Comparison of ENCODE assay signal across 8 cellular contexts in genomic region chr1:206663832-206664652, GRCh38. TPM values are rescaled to one million over a fixed set of nuclear protein-coding genes. Genes with fewer than 3 reads are reported as not detected.
DNase-seq lines count a peak whose midpoint lies in the region; ATAC-seq and TF ChIP-seq lines count a peak whose summit lies in the region.

No MANE protein-coding gene starts in this region.

- no peaks in the 10 kb centered on the region for H4K20me1 ChIP-seq in OCI-LY3 (ENCODE audit: insufficient read depth, low read length)
- H4K20me1 ChIP-seq in fibroblast of lung (ENCODE audit: control insufficient read depth, extremely low read depth, insufficient read depth, low read length): no peaks in the 10 kb centered on the region

- no peaks in the 10 kb centered on the region for H3K79me2 ChIP-seq in OCI-LY3 (ENCODE audit: low read length)
- no peaks in the 10 kb centered on the region for H3K79me2 ChIP-seq in fibroblast of lung (ENCODE audit: control insufficient read depth, insufficient read depth, low read length)

- DNase-seq in activated gamma-delta T cell treated with Interleukin-2 at 50 U/mL for 16 hours (peak; percentile 76), activated gamma-delta T cell (lab: John Stamatoyannopoulos, UW) (no peak), HuH-7 (ENCODE audit: low spot score) (peak; percentile 62), activated T-cell treated with anti-CD3 and anti-CD28 coated beads for 1 hour (ENCODE audit: low read depth) (peak; percentile 64), fibroblast of lung (ENCODE audit: low read depth in 2 of 2) (peak; percentile 42 to 75)
- peak; percentile 74 for DNase-seq in natural killer cell treated with Interleukin-12 subunit alpha and Interleukin-12 subunit beta and Interleukin-15 and Interleukin-18, amount 100 ng/mL, for 72 hours (ENCODE audit: low spot score)
- peak; percentile 74 to 80 for DNase-seq in stimulated activated naive CD8-positive, alpha-beta T cell treated with anti-CD3 and anti-CD28 coated beads, Interleukin-15, amount 100 ng/mL, for 72 hours

- peak overlapping the region; percentile 38 for H3K9ac ChIP-seq in OCI-LY3 (ENCODE audit: low read length)
- no peak overlapping the region for H3K9ac ChIP-seq in fibroblast of lung (ENCODE audit: insufficient read depth, low read length)

- H3K9me3 ChIP-seq in OCI-LY3 (ENCODE audit: insufficient read depth, low read length) (no peaks in the 10 kb centered on the region), fibroblast of lung (ENCODE audit: control insufficient read depth, insufficient read depth, low read depth, low read length) (no peaks in the 10 kb centered on the region)

- peak overlapping the region; percentile 92 for H3K4me2 ChIP-seq in OCI-LY3 (ENCODE audit: low read length)
- peak overlapping the region; percentile 54 for H3K4me2 ChIP-seq in fibroblast of lung (ENCODE audit: extremely low read depth, insufficient read depth, low read length)

- H3K27ac Mint-ChIP-seq in natural killer cell treated with Interleukin-12 subunit alpha and Interleukin-12 subunit beta and Interleukin-15 and Interleukin-18, amount 100 ng/mL, for 72 hours: peak overlapping the region in 1 of 2 donors; percentile 41
- H3K27ac Mint-ChIP-seq in stimulated activated naive CD8-positive, alpha-beta T cell treated with anti-CD3 and anti-CD28 coated beads, Interleukin-15, amount 100 ng/mL, for 72 hours: peak overlapping the region in 1 of 2 donors; percentile 75

- peak; percentile 75 to 79 for ATAC-seq in natural killer cell treated with Interleukin-12 subunit alpha and Interleukin-12 subunit beta and Interleukin-15 and Interleukin-18, amount 100 ng/mL, for 72 hours
- ATAC-seq in stimulated activated naive CD8-positive, alpha-beta T cell treated with anti-CD3 and anti-CD28 coated beads, Interleukin-15, amount 100 ng/mL, for 72 hours: peak; percentile 82

- peaks cover 14% of the 10 kb centered on the region in 2 donors for H3K27me3 Mint-ChIP-seq in natural killer cell treated with Interleukin-12 subunit alpha and Interleukin-12 subunit beta and Interleukin-15 and Interleukin-18, amount 100 ng/mL, for 72 hours
- H3K27me3 Mint-ChIP-seq in stimulated activated naive CD8-positive, alpha-beta T cell treated with anti-CD3 and anti-CD28 coated beads, Interleukin-15, amount 100 ng/mL, for 72 hours: peaks cover 55% of the 10 kb centered on the region

- H3K36me3 ChIP-seq in OCI-LY3 (replicated peaks; ENCODE audit: low read depth, low read length) (no peaks in the 10 kb centered on the region), fibroblast of lung (ENCODE audit: control insufficient read depth, insufficient read depth, low read length) (no peaks in the 10 kb centered on the region)

- peak; percentile 96 for TF ChIP-seq CTCF in OCI-LY3 (IDR thresholded peaks at IDR 0.05; ENCODE audit: low read depth, low read length)
- peak; percentile 77 to 81 for TF ChIP-seq CTCF in fibroblast of lung (conservative IDR thresholded peaks at IDR 0.05 in 1 of 2, IDR thresholded peaks at IDR 0.05 in 1 of 2; ENCODE audit: low read depth in 1 of 2, low read length in 2 of 2)

- H3K36me3 Mint-ChIP-seq in natural killer cell treated with Interleukin-12 subunit alpha and Interleukin-12 subunit beta and Interleukin-15 and Interleukin-18, amount 100 ng/mL, for 72 hours: no peaks in the 10 kb centered on the region

- peak overlapping the region; percentile 70 for H3K4me3 ChIP-seq in OCI-LY3 (ENCODE audit: low read length)
- H3K4me3 ChIP-seq in fibroblast of lung (replicated peaks in 1 of 4; ENCODE audit: control extremely low read depth in 1 of 4, insufficient read depth in 1 of 4, low read depth in 3 of 4, low read length in 4 of 4): peak overlapping the region in 1 of 4 experiments; percentile 8

- H3K4me1 ChIP-seq in OCI-LY3 (ENCODE audit: low read length) (peaks cover 35% of the 10 kb centered on the region), fibroblast of lung (ENCODE audit: control insufficient read depth, extremely low read depth, insufficient read depth, low read length) (no peaks in the 10 kb centered on the region)

- H2AFZ ChIP-seq in OCI-LY3 (ENCODE audit: low read depth, low read length): peak overlapping the region; percentile 36
- no peak overlapping the region for H2AFZ ChIP-seq in fibroblast of lung (ENCODE audit: low read length)

- H3K27ac ChIP-seq in OCI-LY3 (ENCODE audit: low read length) (no peak overlapping the region), fibroblast of lung (ENCODE audit: insufficient read depth, low read length) (no peak overlapping the region)

- peaks cover 30 to 37% of the 10 kb centered on the region in 2 donors for H3K4me1 Mint-ChIP-seq in natural killer cell treated with Interleukin-12 subunit alpha and Interleukin-12 subunit beta and Interleukin-15 and Interleukin-18, amount 100 ng/mL, for 72 hours (ENCODE audit: low read depth in 2 of 2)
- peaks cover 40% of the 10 kb centered on the region for H3K4me1 Mint-ChIP-seq in stimulated activated naive CD8-positive, alpha-beta T cell treated with anti-CD3 and anti-CD28 coated beads, Interleukin-15, amount 100 ng/mL, for 72 hours

- no peak overlapping the region for H3K4me3 Mint-ChIP-seq in natural killer cell treated with Interleukin-12 subunit alpha and Interleukin-12 subunit beta and Interleukin-15 and Interleukin-18, amount 100 ng/mL, for 72 hours
- H3K4me3 Mint-ChIP-seq in stimulated activated naive CD8-positive, alpha-beta T cell treated with anti-CD3 and anti-CD28 coated beads, Interleukin-15, amount 100 ng/mL, for 72 hours: peak overlapping the region; percentile 63 to 79

- H3K9me3 Mint-ChIP-seq in natural killer cell treated with Interleukin-12 subunit alpha and Interleukin-12 subunit beta and Interleukin-15 and Interleukin-18, amount 100 ng/mL, for 72 hours: no peaks in the 10 kb centered on the region
- no peaks in the 10 kb centered on the region for H3K9me3 Mint-ChIP-seq in stimulated activated naive CD8-positive, alpha-beta T cell treated with anti-CD3 and anti-CD28 coated beads, Interleukin-15, amount 100 ng/mL, for 72 hours

- peaks cover 54% of the 10 kb centered on the region for H3K27me3 ChIP-seq in OCI-LY3 (ENCODE audit: low read depth, low read length)
- H3K27me3 ChIP-seq in fibroblast of lung (ENCODE audit: control insufficient read depth, insufficient read depth, low read length): peaks cover 8% of the 10 kb centered on the region

RNA-seq across cellular contexts. Expression of gene MAPKAPK2, which starts 20.7 kb away (rescaled TPM):
- 31.3 and 51.9 TPM in 2 replicates for total RNA-seq in fibroblast of lung
- 74.4 and 85.7 TPM in 2 replicates for polyA plus RNA-seq in fibroblast of lung
- polyA plus RNA-seq in fibroblast of lung (2012): 65.5 and 70.1 TPM in 2 replicates
- 138 and 201 TPM in 2 replicates for polyA minus RNA-seq in fibroblast of lung (ENCODE audit: low replicate concordance)
- 100 to 1,000 TPM; 104 to 115 TPM for total RNA-seq in natural killer cell treated with Interleukin-12 subunit alpha and Interleukin-12 subunit beta and Interleukin-15 and Interleukin-18, amount 100 ng/mL, for 72 hours

RNA-seq across cellular contexts. Expression of gene DYRK3, which starts 28.7 kb away (rescaled TPM):
- 28.5 and 38.5 TPM in 2 replicates for total RNA-seq in fibroblast of lung
- 9.3 and 10.2 TPM in 2 replicates for polyA plus RNA-seq in fibroblast of lung
- 10.7 and 11.2 TPM in 2 replicates for polyA plus RNA-seq in fibroblast of lung (2012)
- polyA minus RNA-seq in fibroblast of lung (ENCODE audit: low replicate concordance): 5.9 and 8.1 TPM in 2 replicates
- 1 to 10 TPM; 5.6 to 8.8 TPM for total RNA-seq in natural killer cell treated with Interleukin-12 subunit alpha and Interleukin-12 subunit beta and Interleukin-15 and Interleukin-18, amount 100 ng/mL, for 72 hours

RNA-seq across cellular contexts. Expression of gene EIF2D, which starts 51.8 kb away (rescaled TPM):
- 50.1 and 53.0 TPM in 2 replicates for total RNA-seq in fibroblast of lung
- polyA plus RNA-seq in fibroblast of lung: 59.8 and 67.3 TPM in 2 replicates
- 42.5 and 47.0 TPM in 2 replicates for polyA plus RNA-seq in fibroblast of lung (2012)
- 26.5 and 45.4 TPM in 2 replicates for polyA minus RNA-seq in fibroblast of lung (ENCODE audit: low replicate concordance)
- 10 to 100 TPM; 49.1 to 91.5 TPM for total RNA-seq in natural killer cell treated with Interleukin-12 subunit alpha and Interleukin-12 subunit beta and Interleukin-15 and Interleukin-18, amount 100 ng/mL, for 72 hours
